Comparison of ENCODE assay signal across 1 cellular context in the genomic region with DNA sequence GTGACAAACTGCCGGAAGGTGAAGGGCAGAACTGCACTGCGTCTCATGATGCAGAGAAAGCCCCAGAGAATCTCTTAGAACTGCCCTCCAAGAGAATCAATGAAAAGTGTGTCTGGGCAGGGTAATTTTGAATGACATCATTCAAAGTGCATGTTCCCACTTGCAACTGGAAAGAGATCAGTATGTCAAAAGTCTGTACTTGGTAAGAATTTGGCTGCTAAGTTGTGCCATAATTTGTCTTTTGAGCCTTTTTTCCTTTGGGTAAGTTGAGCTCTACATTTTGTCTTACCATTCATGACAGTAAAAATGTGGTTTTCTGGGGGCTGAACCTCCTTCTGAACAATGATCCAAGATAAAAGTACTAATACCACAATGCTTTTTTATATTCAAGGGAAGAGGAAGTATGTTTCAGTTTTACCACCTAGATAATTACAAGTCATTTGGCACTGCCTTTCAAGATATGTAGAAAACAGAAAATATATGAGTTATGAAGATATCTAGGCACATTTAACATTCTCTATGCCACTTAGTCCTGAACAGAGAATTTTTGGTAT.
TF ChIP-seq lines count a peak whose summit lies in the region.
"Not testable (repeated sequence)": the region's sequence is repeated elsewhere in the genome, so short reads cannot be mapped to it uniquely, and the experiment has no call there.

No MANE protein-coding gene starts in this region.

TF ChIP-seq in HepG2, 621 proteins besides CTCF, POLR2A, EP300 and RAD21:
- TF ChIP-seq ATF7 (IDR thresholded peaks at IDR 0.05): 0 out of 2 replicates have a peak, but pooled peaks have one; percentile 4
- not testable (repeated sequence) for TF ChIP-seq ATF7 (CRISPR knock-in tag; IDR thresholded peaks at IDR 0.05)
TF ChIP-seq in HepG2: peak in this region for 1; not testable (repeated sequence) for 620.
